Comparison of ENCODE assay signal across 8 cellular contexts in genomic region chr2:198362777-198363176, GRCh38.
"Had no signal": no experiment of that assay in that cellular context is flagged by ENCODE, and none has a peak within 500 bp of the region (broad histone marks: within the 10 kb centered on the region; RNA-seq: fewer than 3 reads in every experiment).

No MANE protein-coding gene starts in this region.

- H3K4me2 ChIP-seq: KMS-11 had no signal

- H3K4me3 ChIP-seq: GM23248 had no signal

- FAIRE-seq: H54 had no signal

- H3K9ac ChIP-seq: GM23248, KMS-11 had no signal

- H2AFZ ChIP-seq: GM23248 had no signal

- DNase-seq: GM23248, GOT3, H9, HCEC 1CT, Karpas-422 had no signal

- H3K27ac ChIP-seq: GM23248, HL-60, KMS-11 had no signal
